ENCODE assay signal across 9 cellular contexts in the genomic region with DNA sequence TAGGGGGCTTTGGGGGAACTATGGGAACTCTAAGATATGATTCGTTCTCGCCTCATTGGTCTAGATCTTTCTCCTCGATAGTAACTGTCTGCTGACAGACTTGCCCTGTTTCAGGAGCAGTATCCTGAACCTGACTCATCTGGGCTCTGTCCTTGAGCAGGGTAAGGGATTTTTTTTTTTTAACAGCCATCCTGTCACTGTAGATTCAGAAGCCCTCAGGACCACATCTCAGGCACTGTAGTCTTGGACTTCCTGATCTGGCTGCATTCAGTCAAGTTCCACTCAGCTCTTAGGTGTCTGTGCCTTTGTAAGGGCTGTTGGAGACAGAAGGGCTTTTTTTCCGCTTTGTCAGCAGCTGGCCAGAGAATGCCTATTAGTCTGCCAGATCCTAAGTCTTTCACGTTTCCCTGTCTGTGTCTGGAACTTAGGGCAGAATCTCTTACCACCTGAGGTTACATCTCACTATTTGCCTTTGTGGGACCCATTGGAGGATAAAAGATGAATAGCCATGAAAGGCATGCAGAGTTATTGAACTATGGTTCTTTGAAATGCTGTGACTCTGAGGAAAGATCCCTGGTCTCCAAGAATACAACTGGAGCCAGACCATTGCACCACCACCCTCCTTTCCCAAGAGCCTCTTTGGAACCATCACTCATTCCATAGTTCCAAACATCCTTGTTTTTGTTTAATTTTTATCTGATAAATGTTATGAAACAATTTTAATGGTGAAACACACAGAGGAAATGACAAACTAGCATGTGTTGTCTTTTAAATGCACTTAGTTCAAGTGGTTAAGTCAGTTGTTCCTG. TPM values are rescaled to one million over a fixed set of nuclear protein-coding genes. Genes with fewer than 3 reads are reported as not detected.
DNase-seq lines count a peak whose midpoint lies in the region; ATAC-seq, FAIRE-seq and TF ChIP-seq lines count a peak whose summit lies in the region.
"Had no signal": no experiment of that assay in that cellular context is flagged by ENCODE, and none has a peak within 500 bp of the region (broad histone marks: within the 10 kb centered on the region; RNA-seq: fewer than 3 reads in every experiment).

No MANE protein-coding gene starts in this region.

- H3K27ac ChIP-seq in AG04450 (ENCODE audit: low read depth, low read length), result peak overlapping the region; percentile 88
- H3K27ac ChIP-seq in coronary artery, result peak overlapping the region; percentile 34 to 80
- peak overlapping the region; percentile 77 for H3K27ac ChIP-seq in mesenchymal stem cell (ENCODE audit: low read length, poor library complexity, severe bottlenecking)

- no peak overlapping the region for H2BK5ac ChIP-seq in mesenchymal stem cell (ENCODE audit: low read depth, low read length, poor library complexity, severe bottlenecking)

- H3K4me2 ChIP-seq in mesenchymal stem cell (ENCODE audit: low read length, poor library complexity, severe bottlenecking), result no peak overlapping the region

- H2AK5ac ChIP-seq in mesenchymal stem cell (ENCODE audit: low read length, severe bottlenecking), result no peak overlapping the region

- H2BK15ac ChIP-seq in mesenchymal stem cell (ENCODE audit: low read depth, poor library complexity, severe bottlenecking), result no peak overlapping the region

- H3K23ac ChIP-seq in mesenchymal stem cell (ENCODE audit: low read length in 2 of 2), result no peak overlapping the region

- H3K9ac ChIP-seq in mesenchymal stem cell (ENCODE audit: low read length), result peak overlapping the region; percentile 58

- CTCF ChIA-PET in AG04450 (lab: Charles Lee), result interaction anchor here (1.1 to 1.6 kb wide), 2 partner anchors 38 to 56 kb away, joined by 3 to 7 read pairs; no protein-coding TSS in a partner anchor

- no peaks in the 10 kb centered on the region; the same call in 1 of the 2 replicates for H3K9me3 ChIP-seq in AG04450 (ENCODE audit: control insufficient read depth, insufficient read depth, low read length)
- no peaks in the 10 kb centered on the region for H3K9me3 ChIP-seq in mesenchymal stem cell (ENCODE audit: control insufficient read depth, low read length)

- no peak overlapping the region for H3K14ac ChIP-seq in mesenchymal stem cell (ENCODE audit: low read length in 2 of 2)

- FAIRE-seq in GM19239 (lab: Jason Lieb, UNC), result no peak

- peak overlapping the region; percentile 85 to 97 for H3K18ac ChIP-seq in mesenchymal stem cell (ENCODE audit: low read depth in 1 of 2, low read length in 2 of 2)

- ATAC-seq in left colon (no peak), HG03045 (IDR thresholded peaks at IDR 0.05; ENCODE audit: unreplicated experiment) (no peak), HG03135 (IDR thresholded peaks at IDR 0.05; ENCODE audit: unreplicated experiment) (no peak)

- peak; percentile 71 for DNase-seq in AG04450 (ENCODE audit: low read depth, low spot score)
- DNase-seq in NCI-H1105 (lab: John Stamatoyannopoulos, UW), result peak; percentile 14
- DNase-seq in coronary artery (ENCODE audit: low spot score), result peak; percentile 77
- DNase-seq in mesenchymal stem cell, result peak; percentile 98
- no peak for DNase-seq in left colon
- DNase-seq in GM19239 (ENCODE audit: insufficient read length, low spot score), result no peak
- DNase-seq: GDM1 had no signal

- H2BK12ac ChIP-seq in mesenchymal stem cell (ENCODE audit: low read length in 2 of 2), result peak overlapping the region; percentile 37 to 80

- no peak overlapping the region for H2AFZ ChIP-seq in mesenchymal stem cell (ENCODE audit: low read depth, low read length)

- no peaks in the 10 kb centered on the region for H3K27me3 ChIP-seq in AG04450 (ENCODE audit: control insufficient read depth, insufficient read depth, low read length)
- H3K27me3 ChIP-seq in mesenchymal stem cell (ENCODE audit: control insufficient read depth in 1 of 2, insufficient read depth in 1 of 2, low read length in 2 of 2), result no peaks in the 10 kb centered on the region

- H3K4ac ChIP-seq in mesenchymal stem cell (ENCODE audit: low read depth in 1 of 2, low read length in 2 of 2), result peak overlapping the region; percentile 49 to 56

- H2BK120ac ChIP-seq in mesenchymal stem cell (ENCODE audit: low read depth, low read length), result peak overlapping the region; percentile 76

- POLR2A ChIA-PET in AG04450 (lab: Yijun Ruan, JAX), result interaction anchor here (2.4 kb wide), 1 partner anchor 13 kb away, joined by 12 read pairs; no protein-coding TSS in a partner anchor

- no peak overlapping the region for H4K91ac ChIP-seq in mesenchymal stem cell (ENCODE audit: low read length)

- intact Hi-C loops in left colon (cut with DNase I, micrococcal nuclease), result no loop called here

- peaks cover 8% of the 10 kb centered on the region in 2 experiments for H3K36me3 ChIP-seq in mesenchymal stem cell (ENCODE audit: control insufficient read depth in 1 of 2, insufficient read depth in 2 of 2, low read depth in 1 of 2, low read length in 2 of 2)

- peak overlapping the region; percentile 88 for H4K8ac ChIP-seq in mesenchymal stem cell (ENCODE audit: low read length)

- no peak overlapping the region for H3K4me3 ChIP-seq in AG04450 (ENCODE audit: low read depth, low read length)
- peak overlapping the region; percentile 29 for H3K4me3 ChIP-seq in coronary artery
- H3K4me3 ChIP-seq in mesenchymal stem cell (ENCODE audit: insufficient read depth in 1 of 2, low read depth in 1 of 2, low read length in 2 of 2), result no peak overlapping the region

- peaks cover 22% of the 10 kb centered on the region for H3K4me1 ChIP-seq in mesenchymal stem cell (ENCODE audit: control insufficient read depth, insufficient read depth, low read depth, low read length)

- WGBS in mesenchymal stem cell, result 23% methylated on average over 4 of the region's 5 CpGs

- TF ChIP-seq CTCF in AG04450 (IDR thresholded peaks at IDR 0.05; ENCODE audit: low read depth, low read length), result no peak
- no peak for TF ChIP-seq CTCF in coronary artery (IDR thresholded peaks at IDR 0.05)

- H3K79me1 ChIP-seq in mesenchymal stem cell (replicated peaks; ENCODE audit: low read length, poor library complexity, severe bottlenecking), result no peaks in the 10 kb centered on the region

RNA-seq across cellular contexts. Expression of a gene that starts 49.7 kb away (rescaled TPM):
- 118 and 121 TPM in 2 replicates for polyA plus RNA-seq in AG04450 (2011; rRNA removed)
- polyA minus RNA-seq in AG04450 (2011; rRNA and poly(A)+ RNA removed), result 470 and 541 TPM in 2 replicates
- polyA plus RNA-seq in mesenchymal stem cell (2013, experiment 1 of 2), result 94.0 TPM
- 86.1 TPM for polyA plus RNA-seq in mesenchymal stem cell (2013, experiment 2 of 2)
- total RNA-seq in left colon, result 100 to 1,000 TPM; 121 to 149 TPM

Comparison
In these comparisons a context has a peak if more than half of its experiments do, and no peak if none do; other contexts are left out.
1. DNase-seq: peak in AG04450 (single experiment), NCI-H1105 (single experiment), coronary artery (single experiment) and mesenchymal stem cell (single experiment); none in left colon (0 of 2) and GM19239 (single experiment).
2. Peak in every context shown above with its lines, with median percentiles within 50 percentile points of each other: H3K27ac ChIP-seq.